15 cellular contexts compared by ENCODE assay signal in genomic region chr4:184421558-184422155, GRCh38. TPM values are rescaled to one million over a fixed set of nuclear protein-coding genes. Genes with fewer than 3 reads are reported as not detected.
DNase-seq lines count a peak whose midpoint lies in the region; ATAC-seq and TF ChIP-seq lines count a peak whose summit lies in the region.
"Had no signal": no experiment of that assay in that cellular context is flagged by ENCODE, and none has a peak within 500 bp of the region (broad histone marks: within the 10 kb centered on the region; RNA-seq: fewer than 3 reads in every experiment).

No MANE protein-coding gene starts in this region.

- H3K4me3 Mint-ChIP-seq in activated T-cell treated with anti-CD3 and anti-CD28 coated beads, Interleukin-2, amount 50 U/mL, for 24 hours = peak overlapping the region; percentile 68
- peak overlapping the region; percentile 55 to 66 for H3K4me3 Mint-ChIP-seq in stimulated activated naive B cell treated with anti-CD40 and anti-IgM and Interleukin-4, amounts not matched to agents 10 μg/mL and 1 μg/mL and 100 μg/mL, for 72 hours
- no peak overlapping the region for H3K4me3 Mint-ChIP-seq in chondrocyte (ENCODE audit: unreplicated experiment)

- ATAC-seq in activated naive CD4-positive, alpha-beta T cell treated with anti-CD3 and anti-CD28 coated beads, Interleukin-2, amount 50 U/mL, for 72 hours = peak in 1 of 2 donors; percentile 9
- ATAC-seq in stimulated activated naive B cell treated with anti-CD40 and anti-IgM and Interleukin-4, amounts not matched to agents 10 μg/mL and 1 μg/mL and 100 μg/mL, for 72 hours (replicated peaks) = no peak
- no peak for ATAC-seq in foreskin keratinocyte
- ATAC-seq: gastrocnemius medialis had no signal

- H3K36me3 ChIP-seq in KMS-11 (ENCODE audit: insufficient read depth) = peaks cover 8% of the 10 kb centered on the region; the same call in 1 of the 2 replicates

- peaks cover 5% of the 10 kb centered on the region for H3K9me3 Mint-ChIP-seq in activated T-cell treated with anti-CD3 and anti-CD28 coated beads, Interleukin-2, amount 50 U/mL, for 24 hours
- peaks cover 0 to 5% of the 10 kb centered on the region in 2 donors for H3K9me3 Mint-ChIP-seq in activated naive CD4-positive, alpha-beta T cell treated with anti-CD3 and anti-CD28 coated beads, Interleukin-2, amount 50 U/mL, for 72 hours
- peaks cover 4% of the 10 kb centered on the region in 2 donors for H3K9me3 Mint-ChIP-seq in stimulated activated naive B cell treated with anti-CD40 and anti-IgM and Interleukin-4, amounts not matched to agents 10 μg/mL and 1 μg/mL and 100 μg/mL, for 72 hours
- H3K9me3 Mint-ChIP-seq in chondrocyte (ENCODE audit: low read depth) = peaks cover 8% of the 10 kb centered on the region

- TF ChIP-seq CTCF in KMS-11 (conservative IDR thresholded peaks at IDR 0.05; ENCODE audit: low read depth, low read length) (no peak), foreskin keratinocyte (conservative IDR thresholded peaks at IDR 0.05) (no peak), chondrocyte (IDR thresholded peaks at IDR 0.05) (no peak)

- peak overlapping the region; percentile 58; the same call in 1 of the 2 replicates for H3K9ac ChIP-seq in KMS-11

- peaks cover 87% of the 10 kb centered on the region for H3K36me3 Mint-ChIP-seq in activated T-cell treated with anti-CD3 and anti-CD28 coated beads, Interleukin-2, amount 50 U/mL, for 24 hours (ENCODE audit: low read depth)
- peaks cover 27 to 62% of the 10 kb centered on the region in 2 donors for H3K36me3 Mint-ChIP-seq in activated naive CD4-positive, alpha-beta T cell treated with anti-CD3 and anti-CD28 coated beads, Interleukin-2, amount 50 U/mL, for 72 hours
- H3K36me3 Mint-ChIP-seq in stimulated activated naive B cell treated with anti-CD40 and anti-IgM and Interleukin-4, amounts not matched to agents 10 μg/mL and 1 μg/mL and 100 μg/mL, for 72 hours = peaks cover 53 to 75% of the 10 kb centered on the region in 2 donors
- peaks cover 21% of the 10 kb centered on the region for H3K36me3 Mint-ChIP-seq in chondrocyte (ENCODE audit: low read depth)

- H3K4me1 ChIP-seq in KMS-11 (ENCODE audit: low read depth, poor library complexity, severe bottlenecking) = peaks cover 98% of the 10 kb centered on the region
- peaks cover 8% of the 10 kb centered on the region for H3K4me1 ChIP-seq in foreskin keratinocyte

- peak overlapping the region; percentile 95 for H3K4me2 ChIP-seq in KMS-11

- DNase-seq in activated T-cell treated with anti-CD3 and anti-CD28 coated beads, Interleukin-2, amount 50 U/mL, for 24 hours = peak; percentile 42
- DNase-seq in activated T-cell treated with anti-CD3 and anti-CD28 coated beads for 4 hours (no peak), 8988T (no peak), foreskin keratinocyte (no peak), chondrocyte (ENCODE audit: low spot score) (no peak)
- DNase-seq in activated naive CD4-positive, alpha-beta T cell treated with anti-CD3 and anti-CD28 coated beads, Interleukin-2, amount 50 U/mL, for 72 hours (ENCODE audit: low spot score in 2 of 2) = peak in 1 of 2 donors; percentile 18
- DNase-seq in stimulated activated naive B cell treated with anti-CD40 and anti-IgM and Interleukin-4, amounts not matched to agents 10 μg/mL and 1 μg/mL and 100 μg/mL, for 72 hours = no peak
- DNase-seq: ACHN, amniotic stem cell, DMS53, gastrocnemius medialis, NCI-H1092 treated with DMSO at 0.1 percent for 48 hours, NCI-H748 treated with DMSO at 0.1 percent for 48 hours, trophoblast cell had no signal

- peaks cover 40% of the 10 kb centered on the region; the same call in 1 of the 2 replicates for H3K79me2 ChIP-seq in KMS-11 (ENCODE audit: insufficient read depth, low read depth)

- H3K4me3 ChIP-seq in KMS-11 (IDR thresholded peaks at IDR 0.05; ENCODE audit: insufficient read depth, low read depth, low read length) = peak overlapping the region; percentile 68
- H3K4me3 ChIP-seq: gastrocnemius medialis had no signal

- no peaks in the 10 kb centered on the region for H3K27me3 Mint-ChIP-seq in activated T-cell treated with anti-CD3 and anti-CD28 coated beads, Interleukin-2, amount 50 U/mL, for 24 hours
- H3K27me3 Mint-ChIP-seq in stimulated activated naive B cell treated with anti-CD40 and anti-IgM and Interleukin-4, amounts not matched to agents 10 μg/mL and 1 μg/mL and 100 μg/mL, for 72 hours = no peaks in the 10 kb centered on the region
- H3K27me3 Mint-ChIP-seq in chondrocyte (ENCODE audit: low read depth) = no peaks in the 10 kb centered on the region

- peak overlapping the region; percentile 3; the same call in 1 of the 2 replicates for H2AFZ ChIP-seq in KMS-11 (ENCODE audit: low read depth)

- H3K27me3 ChIP-seq in KMS-11 (ENCODE audit: insufficient read depth, low read depth) (no peaks in the 10 kb centered on the region), foreskin keratinocyte (no peaks in the 10 kb centered on the region)
- H3K27me3 ChIP-seq: gastrocnemius medialis had no signal

- H3K27ac ChIP-seq in KMS-11 (peak overlapping the region; percentile 95), foreskin keratinocyte (no peak overlapping the region)
- H3K27ac ChIP-seq: gastrocnemius medialis had no signal

- peak overlapping the region; percentile 97 for H3K27ac Mint-ChIP-seq in activated T-cell treated with anti-CD3 and anti-CD28 coated beads, Interleukin-2, amount 50 U/mL, for 24 hours
- H3K27ac Mint-ChIP-seq in activated naive CD4-positive, alpha-beta T cell treated with anti-CD3 and anti-CD28 coated beads, Interleukin-2, amount 50 U/mL, for 72 hours = peak overlapping the region; percentile 66 to 81
- H3K27ac Mint-ChIP-seq in stimulated activated naive B cell treated with anti-CD40 and anti-IgM and Interleukin-4, amounts not matched to agents 10 μg/mL and 1 μg/mL and 100 μg/mL, for 72 hours = peak overlapping the region; percentile 89
- H3K27ac Mint-ChIP-seq in chondrocyte (ENCODE audit: unreplicated experiment) = no peak overlapping the region

- H4K20me1 ChIP-seq in KMS-11 (ENCODE audit: insufficient read depth) = no peaks in the 10 kb centered on the region

- peaks cover 85% of the 10 kb centered on the region for H3K4me1 Mint-ChIP-seq in activated T-cell treated with anti-CD3 and anti-CD28 coated beads, Interleukin-2, amount 50 U/mL, for 24 hours (ENCODE audit: low read depth)
- H3K4me1 Mint-ChIP-seq in stimulated activated naive B cell treated with anti-CD40 and anti-IgM and Interleukin-4, amounts not matched to agents 10 μg/mL and 1 μg/mL and 100 μg/mL, for 72 hours = peaks cover 56 to 95% of the 10 kb centered on the region in 2 donors
- H3K4me1 Mint-ChIP-seq in chondrocyte (ENCODE audit: low read depth) = peaks cover 12% of the 10 kb centered on the region

RNA-seq across cellular contexts. Expression of gene IRF2, which starts 52.7 kb away (rescaled TPM):
- total RNA-seq in activated naive CD4-positive, alpha-beta T cell treated with anti-CD3 and anti-CD28 coated beads, Interleukin-2, amount 50 U/mL, for 72 hours = 10 to 100 TPM; 52.7 to 56.8 TPM
- total RNA-seq in foreskin keratinocyte (16.5 and 18.4 TPM in 2 replicates), chondrocyte (11.7 to 13.2 TPM (median 12.2 TPM) in 3 replicates)
- polyA plus RNA-seq in foreskin keratinocyte = 10.7 and 11.9 TPM in 2 replicates
